29 cellular contexts compared by ENCODE assay signal in the genomic region with DNA sequence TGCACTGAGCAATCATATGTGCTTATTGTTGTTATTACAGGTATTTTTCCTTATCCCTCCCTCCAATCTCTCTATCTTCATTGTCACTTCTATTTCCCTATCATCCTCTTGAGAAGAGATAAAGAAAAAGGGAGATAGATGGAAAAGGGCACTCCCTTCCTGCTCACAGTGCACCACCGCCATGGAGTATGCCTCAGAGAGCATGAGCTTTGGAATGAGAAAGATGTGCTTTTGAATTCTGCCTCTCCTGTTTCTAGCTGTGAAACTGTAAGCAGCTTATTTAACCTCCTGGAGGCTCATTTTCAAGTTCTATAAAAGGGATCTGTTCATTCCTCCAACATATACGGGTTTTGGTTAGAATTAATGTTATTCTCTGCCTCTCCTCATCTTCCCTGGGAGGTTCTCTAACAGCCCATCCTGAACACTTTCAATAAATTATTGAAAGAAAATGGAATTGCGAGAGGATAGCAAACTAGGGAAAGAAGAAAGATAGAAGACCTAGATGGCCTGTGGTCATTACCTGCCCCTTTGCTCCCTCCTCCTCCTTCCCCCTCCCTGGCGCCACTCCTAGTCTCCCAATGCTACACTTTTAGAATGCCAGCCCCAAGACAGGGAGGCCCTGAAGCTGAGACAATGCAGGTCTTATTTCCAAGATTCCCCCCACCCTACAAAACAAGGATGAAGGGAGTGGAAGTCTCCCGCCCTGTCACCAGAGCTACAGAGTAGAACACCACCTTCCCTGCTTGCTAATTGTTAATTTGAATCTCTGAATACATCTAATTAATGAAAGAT. TPM values are rescaled to one million over a fixed set of nuclear protein-coding genes. Genes with fewer than 3 reads are reported as not detected.
DNase-seq lines count a peak whose midpoint lies in the region; ATAC-seq and TF ChIP-seq lines count a peak whose summit lies in the region.
"Had no signal": no experiment of that assay in that cellular context is flagged by ENCODE, and none has a peak within 500 bp of the region (broad histone marks: within the 10 kb centered on the region; RNA-seq: fewer than 3 reads in every experiment).

No MANE protein-coding gene starts in this region.

- TF ChIP-seq POLR2A in testis (IDR thresholded peaks at IDR 0.05) = no peak

- WGBS in endodermal cell (ENCODE audit: insufficient coverage in 1 of 2, insufficient read length in 1 of 2), 2 experiments = 80% methylated on average over 1 to 5 of the region's 5 CpGs
- WGBS in testis, 2 donors = 80 to 91% methylated on average over 5 of the region's 5 CpGs

- no peak overlapping the region for H3K4me3 Mint-ChIP-seq in endodermal cell
- peak overlapping the region; percentile 19 for H3K4me3 Mint-ChIP-seq in nephron progenitor cell
- H3K4me3 Mint-ChIP-seq in type B pancreatic cell = no peak overlapping the region
- no peak overlapping the region for H3K4me3 Mint-ChIP-seq in natural killer cell treated with Interleukin-12 subunit alpha and Interleukin-12 subunit beta and Interleukin-15 and Interleukin-18, amount 100 ng/mL, for 72 hours
- H3K4me3 Mint-ChIP-seq: CD4-positive, alpha-beta memory T cell; naive thymus-derived CD4-positive, alpha-beta T cell had no signal

- no peak for TF ChIP-seq CTCF in endodermal cell (conservative IDR thresholded peaks at IDR 0.05)
- no peak for TF ChIP-seq CTCF in nephron progenitor cell (IDR thresholded peaks at IDR 0.05)
- no peak for TF ChIP-seq CTCF in type B pancreatic cell (conservative IDR thresholded peaks at IDR 0.05)
- no peak for TF ChIP-seq CTCF in testis (IDR thresholded peaks at IDR 0.05)

- H3K4me1 Mint-ChIP-seq in endodermal cell = peaks cover 24% of the 10 kb centered on the region
- peaks cover 62% of the 10 kb centered on the region for H3K4me1 Mint-ChIP-seq in nephron progenitor cell
- H3K4me1 Mint-ChIP-seq in type B pancreatic cell (ENCODE audit: unreplicated experiment) = peaks cover 38% of the 10 kb centered on the region
- H3K4me1 Mint-ChIP-seq in natural killer cell treated with Interleukin-12 subunit alpha and Interleukin-12 subunit beta and Interleukin-15 and Interleukin-18, amount 100 ng/mL, for 72 hours (ENCODE audit: low read depth in 2 of 2) = no peaks in the 10 kb centered on the region
- H3K4me1 Mint-ChIP-seq: CD4-positive, alpha-beta memory T cell; naive thymus-derived CD4-positive, alpha-beta T cell had no signal

- H3K9ac ChIP-seq in endodermal cell (ENCODE audit: extremely low read depth, low read length, poor library complexity, severe bottlenecking) = no peak overlapping the region
- H3K9ac ChIP-seq: GM23248 had no signal

- H3K27me3 Mint-ChIP-seq in endodermal cell (ENCODE audit: insufficient read depth) = no peaks in the 10 kb centered on the region
- H3K27me3 Mint-ChIP-seq in nephron progenitor cell (ENCODE audit: low read depth, poor library complexity) = peaks cover 2% of the 10 kb centered on the region
- H3K27me3 Mint-ChIP-seq in type B pancreatic cell = peaks cover 7% of the 10 kb centered on the region
- no peaks in the 10 kb centered on the region for H3K27me3 Mint-ChIP-seq in natural killer cell treated with Interleukin-12 subunit alpha and Interleukin-12 subunit beta and Interleukin-15 and Interleukin-18, amount 100 ng/mL, for 72 hours
- H3K27me3 Mint-ChIP-seq: CD4-positive, alpha-beta memory T cell had no signal

- H3K27ac Mint-ChIP-seq in endodermal cell = no peak overlapping the region
- peak overlapping the region; percentile 62 for H3K27ac Mint-ChIP-seq in nephron progenitor cell
- no peak overlapping the region for H3K27ac Mint-ChIP-seq in type B pancreatic cell
- H3K27ac Mint-ChIP-seq in natural killer cell treated with Interleukin-12 subunit alpha and Interleukin-12 subunit beta and Interleukin-15 and Interleukin-18, amount 100 ng/mL, for 72 hours = no peak overlapping the region
- H3K27ac Mint-ChIP-seq: CD4-positive, alpha-beta memory T cell; naive thymus-derived CD4-positive, alpha-beta T cell had no signal

- intact Hi-C loops in testis (cut with DNase I; ENCODE audit: low total_unique reads) = no loop called here

- H3K36me3 ChIP-seq in endodermal cell (ENCODE audit: control insufficient read depth, insufficient read depth, low read length) = no peaks in the 10 kb centered on the region
- H3K36me3 ChIP-seq in testis (ENCODE audit: low read depth, missing control alignments) = no peaks in the 10 kb centered on the region
- H3K36me3 ChIP-seq: gastrocnemius medialis, pancreas had no signal

- H3K36me3 Mint-ChIP-seq in endodermal cell (ENCODE audit: low read depth) = no peaks in the 10 kb centered on the region
- no peaks in the 10 kb centered on the region for H3K36me3 Mint-ChIP-seq in nephron progenitor cell (ENCODE audit: low read depth)
- peaks cover 9% of the 10 kb centered on the region for H3K36me3 Mint-ChIP-seq in type B pancreatic cell
- no peaks in the 10 kb centered on the region for H3K36me3 Mint-ChIP-seq in natural killer cell treated with Interleukin-12 subunit alpha and Interleukin-12 subunit beta and Interleukin-15 and Interleukin-18, amount 100 ng/mL, for 72 hours
- H3K36me3 Mint-ChIP-seq: CD4-positive, alpha-beta memory T cell; naive thymus-derived CD4-positive, alpha-beta T cell had no signal

- no peak overlapping the region for H3K27ac ChIP-seq in endodermal cell (ENCODE audit: low read depth, low read length)
- no peak overlapping the region for H3K27ac ChIP-seq in testis
- H3K27ac ChIP-seq: gastrocnemius medialis, GM23248, pancreas had no signal

- DNase-seq in ELF-1 (ENCODE audit: low read depth, low spot score) (peak; percentile 56), NCI-H69 (lab: John Stamatoyannopoulos, UW) (peak; percentile 20), endodermal cell (peak; percentile 70), nephron progenitor cell (no peak), type B pancreatic cell (ENCODE audit: extremely low spot score, unreplicated experiment) (no peak), testis (no peak), medulla oblongata (ENCODE audit: extremely low spot score) (no peak)
- no peak for DNase-seq in natural killer cell treated with Interleukin-12 subunit alpha and Interleukin-12 subunit beta and Interleukin-15 and Interleukin-18, amount 100 ng/mL, for 72 hours (ENCODE audit: low spot score)
- DNase-seq: activated CD4-positive, alpha-beta T cell treated with anti-CD3 and anti-CD28 coated beads, Interleukin-2, amount 50 U/mL, for 48 hours; activated CD4-positive, CD25-positive, alpha-beta regulatory T cell; activated T-cell treated with anti-CD3 and anti-CD28 coated beads, Interleukin-2, amount 50 U/mL, for 48 hours; AML-193; CD4-positive, alpha-beta memory T cell; gastrocnemius medialis; GM23248; midbrain; naive thymus-derived CD4-positive, alpha-beta T cell; NCI-H1092 treated with DMSO at 0.1 percent for 48 hours; NCI-H1694 treated with DMSO at 0.1 percent for 48 hours; NCI-H446 treated with DMSO at 0.1 percent for 48 hours; pancreas; retina; RPMI8226; stimulated activated naive CD4-positive, alpha-beta T cell treated with Interleukin-2 at 50 U/mL for 16 hours; T-helper 1 cell had no signal

- H3K4me3 ChIP-seq in endodermal cell (ENCODE audit: low read length) (no peak overlapping the region), testis (no peak overlapping the region)
- H3K4me3 ChIP-seq: gastrocnemius medialis, GM23248, K562, pancreas, smooth muscle cell had no signal

- no peaks in the 10 kb centered on the region for H3K9me3 Mint-ChIP-seq in endodermal cell
- no peaks in the 10 kb centered on the region for H3K9me3 Mint-ChIP-seq in nephron progenitor cell
- peaks cover 6% of the 10 kb centered on the region for H3K9me3 Mint-ChIP-seq in type B pancreatic cell
- H3K9me3 Mint-ChIP-seq in natural killer cell treated with Interleukin-12 subunit alpha and Interleukin-12 subunit beta and Interleukin-15 and Interleukin-18, amount 100 ng/mL, for 72 hours = peaks cover 22% of the 10 kb centered on the region

- H3K9me3 ChIP-seq in endodermal cell (ENCODE audit: control insufficient read depth, low read length) (no peaks in the 10 kb centered on the region), testis (no peaks in the 10 kb centered on the region)
- H3K9me3 ChIP-seq: gastrocnemius medialis, pancreas had no signal

- H3K27me3 ChIP-seq in endodermal cell (ENCODE audit: control insufficient read depth, insufficient read depth, low read length, poor library complexity, severe bottlenecking) = peaks cover 12% of the 10 kb centered on the region
- H3K27me3 ChIP-seq in testis = no peaks in the 10 kb centered on the region
- H3K27me3 ChIP-seq: gastrocnemius medialis, pancreas had no signal

- no peak for ATAC-seq in natural killer cell treated with Interleukin-12 subunit alpha and Interleukin-12 subunit beta and Interleukin-15 and Interleukin-18, amount 100 ng/mL, for 72 hours
- ATAC-seq: gastrocnemius medialis; K562; left lobe of liver; naive thymus-derived CD4-positive, alpha-beta T cell had no signal

- H3K4me1 ChIP-seq in endodermal cell (ENCODE audit: control insufficient read depth, insufficient read depth, low read length) (no peaks in the 10 kb centered on the region), testis (peaks cover under 1% of the 10 kb centered on the region)

RNA-seq across cellular contexts. Expression of gene FIGN, which starts 37.8 kb away (rescaled TPM):
- total RNA-seq in endodermal cell = 10 to 100 TPM; 18.6 to 20.5 TPM
- polyA plus RNA-seq in endodermal cell (2013, experiment 1 of 2) = 28.1 TPM
- 27.9 TPM for polyA plus RNA-seq in endodermal cell (2013, experiment 2 of 2)
- total RNA-seq in type B pancreatic cell (ENCODE audit: low replicate concordance) = 8.6 and 19.5 TPM in 2 replicates
- total RNA-seq in natural killer cell treated with Interleukin-12 subunit alpha and Interleukin-12 subunit beta and Interleukin-15 and Interleukin-18, amount 100 ng/mL, for 72 hours = not detected
- 1 to 10 TPM; 3.6 to 3.9 TPM for total RNA-seq in testis
- 3.5 TPM for polyA plus RNA-seq in testis (ENCODE audit: insufficient read depth, low read depth, low replicate concordance)
- total RNA-seq: CD4-positive, alpha-beta memory T cell; HT-29 had no signal
- polyA plus RNA-seq: CD4-positive, alpha-beta memory T cell; K562; naive thymus-derived CD4-positive, alpha-beta T cell had no signal

Comparison
In these comparisons a context has a peak if more than half of its experiments do, and no peak if none do; other contexts are left out.
1. DNase-seq: peak in ELF-1 (single experiment), NCI-H69 (single experiment) and endodermal cell (single experiment); none in nephron progenitor cell (single experiment), type B pancreatic cell (single experiment), natural killer cell treated with Interleukin-12 subunit alpha and Interleukin-12 subunit beta and Interleukin-15 and Interleukin-18, amount 100 ng/mL, for 72 hours (single experiment), testis (single experiment) and medulla oblongata (single experiment).